ENCODE assay signal across 8 cellular contexts in the genomic region with DNA sequence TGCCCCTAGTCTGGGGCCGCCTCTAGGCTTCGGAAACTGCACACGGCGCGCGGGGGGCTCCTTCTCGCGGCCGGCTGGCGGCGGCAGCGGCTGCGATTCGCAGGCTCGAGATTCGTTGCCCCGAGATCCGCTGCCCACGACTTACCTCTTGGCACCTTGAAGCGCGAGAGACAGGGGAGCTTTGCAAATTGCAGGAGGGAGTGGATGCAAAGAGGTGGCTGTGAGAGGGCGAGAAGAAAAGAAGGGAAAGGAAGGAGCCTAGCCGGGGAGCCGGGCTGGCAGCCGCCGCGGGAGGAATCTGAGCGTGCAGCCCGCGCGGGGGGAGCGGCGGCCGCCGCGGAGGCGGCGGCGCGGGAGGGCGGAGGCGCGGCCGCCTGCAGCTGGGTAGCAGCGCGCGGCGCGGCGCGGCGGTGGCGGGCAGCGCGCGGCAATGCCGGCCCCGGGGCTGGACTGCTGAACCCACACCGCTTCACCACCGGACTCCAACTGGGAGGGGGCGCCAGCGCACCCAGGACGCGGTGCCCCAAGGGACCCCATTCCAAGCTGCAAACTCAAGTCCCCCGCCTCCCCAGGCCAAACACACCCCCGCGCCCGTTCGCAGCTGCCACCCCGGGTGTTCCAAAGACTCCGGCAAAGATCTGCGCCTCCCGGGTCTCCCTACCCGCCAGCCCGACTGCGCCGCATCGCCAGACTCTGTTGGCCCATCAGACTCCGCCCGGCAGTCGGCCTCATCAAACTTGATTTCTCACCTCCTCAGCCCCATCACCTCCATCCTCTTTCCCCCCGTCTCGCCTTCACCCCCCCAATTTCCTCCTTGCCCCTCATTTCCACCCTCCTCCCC. TPM values are rescaled to one million over a fixed set of nuclear protein-coding genes. Genes with fewer than 3 reads are reported as not detected.
DNase-seq lines count a peak whose midpoint lies in the region; ATAC-seq and TF ChIP-seq lines count a peak whose summit lies in the region.

No MANE protein-coding gene starts in this region.

- H3K36me3 ChIP-seq in left lung = no peaks in the 10 kb centered on the region

- DNase-seq in NCI-H1105 (lab: John Stamatoyannopoulos, UW) = peak; percentile 23
- peak; percentile 33 to 37 for DNase-seq in activated CD4-positive, alpha-beta T cell treated with anti-CD3 and anti-CD28 coated beads for 24 hours (ENCODE audit: low read depth in 2 of 2)
- DNase-seq in dedifferentiated amniotic fluid mesenchymal stem cell (ENCODE audit: extremely low spot score) = peak; percentile 46
- DNase-seq in left lung = peak; percentile 79 to 91
- DNase-seq in stimulated activated CD4-positive, alpha-beta T cell treated with anti-CD3 and anti-CD28 coated beads, Interleukin-2, amount 100 ng/mL, for 24 hours = peak; percentile 68 to 69

- ATAC-seq in left lung (peak; percentile 65), HG03520 (IDR thresholded peaks at IDR 0.05; ENCODE audit: unreplicated experiment) (no peak), HG03139 (IDR thresholded peaks at IDR 0.05; ENCODE audit: unreplicated experiment) (no peak)

- peaks cover 9 to 48% of the 10 kb centered on the region in 2 donors for H3K4me1 ChIP-seq in left lung

- H3K27me3 ChIP-seq in left lung = peaks cover 24 to 78% of the 10 kb centered on the region in 2 donors

- no peaks in the 10 kb centered on the region for H3K9me3 ChIP-seq in left lung

- H3K4me3 ChIP-seq in GM12875 (ENCODE audit: low read depth, low read length) = peak overlapping the region; percentile 33
- H3K4me3 ChIP-seq in left lung = peak overlapping the region; percentile 55 to 69

- peak overlapping the region; percentile 71 to 84 for H3K27ac ChIP-seq in left lung

- intact Hi-C loops in left lung (cut with DNase I) = loop anchor here in 1 of 2 donors (10.0 kb wide), 1 partner anchor 293 kb away; no protein-coding TSS in a partner anchor

- TF ChIP-seq CTCF in GM12875 (IDR thresholded peaks at IDR 0.05; ENCODE audit: borderline replicate concordance, insufficient read depth, low read depth, low read length) (no peak), left lung (IDR thresholded peaks at IDR 0.05) (no peak)

RNA-seq across cellular contexts. Expression of gene SUPT3H, which starts 44.2 kb away (rescaled TPM):
- total RNA-seq in left lung = 1 to 10 TPM; 4.7 to 5.4 TPM

Comparison
In these comparisons a context has a peak if more than half of its experiments do, and no peak if none do; other contexts are left out.
1. DNase-seq: peak in every context shown above with its lines; median percentile 85 in left lung; 68 in stimulated activated CD4-positive, alpha-beta T cell treated with anti-CD3 and anti-CD28 coated beads, Interleukin-2, amount 100 ng/mL, for 24 hours; 46 in dedifferentiated amniotic fluid mesenchymal stem cell; 35 in activated CD4-positive, alpha-beta T cell treated with anti-CD3 and anti-CD28 coated beads for 24 hours; 23 in NCI-H1105.